14 cellular contexts compared by ENCODE assay signal in genomic region chr12:6047249-6048227, GRCh38.
A peak's percentile ranks its signal among the peaks of the same experiment; 100 is the strongest.
DNase-seq lines count a peak whose midpoint lies in the region; ATAC-seq and TF ChIP-seq lines count a peak whose summit lies in the region.
"Had no signal": no experiment of that assay in that cellular context is flagged by ENCODE, and none has a peak within 500 bp of the region (broad histone marks: within the 10 kb centered on the region; RNA-seq: fewer than 3 reads in every experiment).

No MANE protein-coding gene starts in this region.

- TF ChIP-seq CTCF in choroid plexus epithelial cell (conservative IDR thresholded peaks at IDR 0.05; ENCODE audit: low read depth, low read length), result no peak
- no peak for TF ChIP-seq CTCF in ascending aorta (IDR thresholded peaks at IDR 0.05)

- peaks cover 0 to 17% of the 10 kb centered on the region in 2 donors for H3K4me1 ChIP-seq in ascending aorta

- no peak for ATAC-seq in HG03280 (IDR thresholded peaks at IDR 0.05; ENCODE audit: unreplicated experiment)
- ATAC-seq in HG03432 (IDR thresholded peaks at IDR 0.05; ENCODE audit: unreplicated experiment), result no peak
- ATAC-seq: lower lobe of right lung had no signal

- intact Hi-C loops in ascending aorta (cut with DNase I), result no loop called here

- H3K36me3 ChIP-seq in ascending aorta, result no peaks in the 10 kb centered on the region
- H3K36me3 ChIP-seq: neutrophil had no signal

- H3K27ac ChIP-seq in ascending aorta, result no peak overlapping the region
- H3K27ac ChIP-seq: lower lobe of right lung, neutrophil had no signal

- no peaks in the 10 kb centered on the region for H3K9me3 ChIP-seq in ascending aorta
- H3K9me3 ChIP-seq: lower lobe of right lung, neutrophil had no signal

- H3K27me3 ChIP-seq in ascending aorta, result no peaks in the 10 kb centered on the region
- H3K27me3 ChIP-seq: neutrophil had no signal

- DNase-seq in EH (ENCODE audit: low read depth), result peak; percentile 96
- peak; percentile 15 for DNase-seq in M059J (ENCODE audit: low read depth)
- peak; percentile 90 for DNase-seq in choroid plexus epithelial cell (ENCODE audit: low read depth)
- DNase-seq in myocyte (ENCODE audit: low read depth), result peak; percentile 46
- no peak for DNase-seq in activated CD8-positive, alpha-beta memory T cell treated with anti-CD3 and anti-CD28 coated beads, Interleukin-2, amount 50 U/mL, for 4 hours
- DNase-seq in ascending aorta (ENCODE audit: low spot score in 2 of 2), result no peak
- DNase-seq: activated CD4-positive, alpha-beta T cell treated with anti-CD3 and anti-CD28 coated beads, Interleukin-2, amount 50 U/mL, for 4 hours; activated gamma-delta T cell treated with Interleukin-2 at 50 U/mL for 16 hours; CD8-positive, alpha-beta memory T cell; lower lobe of right lung; T-helper 2 cell had no signal

- H3K4me3 ChIP-seq in choroid plexus epithelial cell (ENCODE audit: low read depth, low read length) (no peak overlapping the region), ascending aorta (no peak overlapping the region)
- H3K4me3 ChIP-seq: lower lobe of right lung had no signal

Comparison
In these comparisons a context has a peak if more than half of its experiments do, and no peak if none do; other contexts are left out.
1. DNase-seq: peak in EH (single experiment), M059J (single experiment), choroid plexus epithelial cell (single experiment) and myocyte (single experiment); none in activated CD8-positive, alpha-beta memory T cell treated with anti-CD3 and anti-CD28 coated beads, Interleukin-2, amount 50 U/mL, for 4 hours (single experiment) and ascending aorta (0 of 2).